Comparison of ENCODE assay signal across 16 cellular contexts in the genomic region with DNA sequence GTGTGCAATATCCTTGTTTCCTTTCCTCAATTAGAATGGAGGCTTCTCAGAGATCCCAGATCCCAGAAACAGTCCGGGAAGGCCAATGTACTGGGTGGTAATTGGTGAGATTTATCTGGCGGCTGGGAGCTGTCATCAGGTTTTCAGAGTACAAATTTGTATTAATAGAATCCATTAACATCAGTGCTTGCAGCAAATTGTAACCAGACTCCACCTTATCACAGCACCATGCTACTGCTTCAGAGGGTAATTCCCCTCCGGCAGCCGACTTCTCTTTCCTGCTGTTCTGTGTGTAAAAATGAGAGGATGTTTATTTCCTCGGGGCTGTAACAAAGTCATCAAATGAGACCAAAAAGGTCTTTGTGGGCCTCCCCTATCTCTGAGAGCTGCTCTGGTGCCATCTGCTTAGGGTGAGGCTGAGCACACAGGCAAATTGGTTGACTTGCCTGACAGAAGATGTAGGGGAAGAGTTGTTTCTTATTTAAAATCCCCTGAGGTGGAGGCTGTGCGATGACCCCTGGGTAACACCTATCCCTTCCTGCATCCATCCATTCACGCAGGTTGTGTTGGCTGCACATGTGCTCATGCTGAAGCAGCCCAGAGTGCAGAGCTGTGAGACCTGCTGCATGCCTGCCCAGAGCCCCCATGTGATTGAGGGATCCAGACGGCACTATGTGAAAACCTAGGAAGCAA. TPM values are rescaled to one million over a fixed set of nuclear protein-coding genes. Genes with fewer than 3 reads are reported as not detected.
DNase-seq lines count a peak whose midpoint lies in the region; ATAC-seq and TF ChIP-seq lines count a peak whose summit lies in the region.
"Had no signal": no experiment of that assay in that cellular context is flagged by ENCODE, and none has a peak within 500 bp of the region (broad histone marks: within the 10 kb centered on the region; RNA-seq: fewer than 3 reads in every experiment).

No MANE protein-coding gene starts in this region.

- CTCF ChIA-PET in activated CD4-positive, alpha-beta T cell treated with anti-CD3 and anti-CD28 coated beads for 36 hours (lab: Charles Lee), result interaction anchor here (0.6 to 1.1 kb wide), 2 partner anchors 32 to 83 kb away, joined by 3 read pairs; no protein-coding TSS in a partner anchor

- H3K27ac ChIP-seq in gastroesophageal sphincter, result peak overlapping the region in 3 of 4 donors; percentile 65 to 84 (median 68)
- H3K27ac ChIP-seq: colonic mucosa had no signal

- H3K4me1 Mint-ChIP-seq in activated CD4-positive, alpha-beta T cell treated with anti-CD3 and anti-CD28 coated beads for 36 hours, result no peaks in the 10 kb centered on the region
- peaks cover 10% of the 10 kb centered on the region in 2 donors for H3K4me1 Mint-ChIP-seq in stimulated activated naive B cell treated with anti-CD40 and anti-IgM and Interleukin-4, amounts not matched to agents 10 μg/mL and 1 μg/mL and 100 μg/mL, for 72 hours
- H3K4me1 Mint-ChIP-seq: activated CD4-positive, alpha-beta T cell treated with anti-CD3 and anti-CD28 coated beads, Interleukin-2, amount 10 ng/mL, durations not matched to agents 7 days and 5 days had no signal

- TF ChIP-seq EP300 in gastroesophageal sphincter (IDR thresholded peaks at IDR 0.05), result no peak

- H3K27me3 Mint-ChIP-seq in activated CD4-positive, alpha-beta T cell treated with anti-CD3 and anti-CD28 coated beads for 36 hours, result peaks cover 22% of the 10 kb centered on the region
- H3K27me3 Mint-ChIP-seq in stimulated activated naive B cell treated with anti-CD40 and anti-IgM and Interleukin-4, amounts not matched to agents 10 μg/mL and 1 μg/mL and 100 μg/mL, for 72 hours, result peaks cover 6 to 20% of the 10 kb centered on the region in 2 donors

- H3K4me3 Mint-ChIP-seq in activated CD4-positive, alpha-beta T cell treated with anti-CD3 and anti-CD28 coated beads for 36 hours, result no peak overlapping the region
- H3K4me3 Mint-ChIP-seq in stimulated activated naive B cell treated with anti-CD40 and anti-IgM and Interleukin-4, amounts not matched to agents 10 μg/mL and 1 μg/mL and 100 μg/mL, for 72 hours, result no peak overlapping the region
- H3K4me3 Mint-ChIP-seq: activated CD4-positive, alpha-beta T cell treated with anti-CD3 and anti-CD28 coated beads, Interleukin-2, amount 10 ng/mL, durations not matched to agents 7 days and 5 days; neural crest cell had no signal

- H3K36me3 ChIP-seq in gastroesophageal sphincter, result no peaks in the 10 kb centered on the region
- H3K36me3 ChIP-seq: colonic mucosa had no signal

- peaks cover 11 to 86% (median 21%) of the 10 kb centered on the region in 3 donors for H3K4me1 ChIP-seq in gastroesophageal sphincter
- H3K4me1 ChIP-seq: colonic mucosa had no signal

- H3K27me3 ChIP-seq in gastroesophageal sphincter, result no peaks in the 10 kb centered on the region
- H3K27me3 ChIP-seq: colonic mucosa had no signal

- intact Hi-C loops in activated CD4-positive, alpha-beta T cell treated with anti-CD3 and anti-CD28 coated beads for 36 hours (cut with DNase I, micrococcal nuclease), result no loop called here

- H3K9me3 Mint-ChIP-seq in activated CD4-positive, alpha-beta T cell treated with anti-CD3 and anti-CD28 coated beads for 36 hours (ENCODE audit: low read depth), result no peaks in the 10 kb centered on the region
- H3K9me3 Mint-ChIP-seq in stimulated activated naive B cell treated with anti-CD40 and anti-IgM and Interleukin-4, amounts not matched to agents 10 μg/mL and 1 μg/mL and 100 μg/mL, for 72 hours, result no peaks in the 10 kb centered on the region
- H3K9me3 Mint-ChIP-seq: activated CD4-positive, alpha-beta T cell treated with anti-CD3 and anti-CD28 coated beads, Interleukin-2, amount 10 ng/mL, durations not matched to agents 7 days and 5 days; neural crest cell had no signal

- H3K36me3 Mint-ChIP-seq in activated CD4-positive, alpha-beta T cell treated with anti-CD3 and anti-CD28 coated beads for 36 hours (ENCODE audit: low read depth), result no peaks in the 10 kb centered on the region
- H3K36me3 Mint-ChIP-seq in stimulated activated naive B cell treated with anti-CD40 and anti-IgM and Interleukin-4, amounts not matched to agents 10 μg/mL and 1 μg/mL and 100 μg/mL, for 72 hours, result no peaks in the 10 kb centered on the region

- TF ChIP-seq POLR2A in gastroesophageal sphincter (IDR thresholded peaks at IDR 0.05), result no peak

- DNase-seq in activated CD4-positive, alpha-beta T cell treated with anti-CD3 and anti-CD28 coated beads for 36 hours, result no peak
- DNase-seq in activated CD4-positive, alpha-beta T cell treated with anti-CD3 and anti-CD28 coated beads, Interleukin-2, amount 50 U/mL, for 4 hours, result no peak
- DNase-seq in NCI-H69 (lab: John Stamatoyannopoulos, UW), result peak; percentile 96
- peak; percentile 35 for DNase-seq in stimulated activated naive B cell treated with anti-CD40 and anti-IgM and Interleukin-4, amounts not matched to agents 10 μg/mL and 1 μg/mL and 100 μg/mL, for 72 hours
- DNase-seq in CD1c-positive myeloid dendritic cell (ENCODE audit: extremely low spot score), result no peak
- no peak for DNase-seq in T-helper 1 cell
- DNase-seq: activated CD4-positive, alpha-beta T cell treated with anti-CD3 and anti-CD28 coated beads, Interleukin-2, amount 10 ng/mL, durations not matched to agents 7 days and 5 days; activated T-cell treated with anti-CD3 and anti-CD28 coated beads, Interleukin-2, amount 50 U/mL, for 48 hours; colonic mucosa; mammary epithelial cell; stimulated activated naive CD4-positive, alpha-beta T cell treated with Interleukin-2 at 50 U/mL for 16 hours had no signal

- POLR2A ChIA-PET in activated CD4-positive, alpha-beta T cell treated with anti-CD3 and anti-CD28 coated beads for 36 hours (lab: Charles Lee), result interaction anchor here (0.6 kb wide), 1 partner anchor 1458 kb away, joined by 4 read pairs; no protein-coding TSS in a partner anchor

- ATAC-seq in activated CD4-positive, alpha-beta T cell treated with anti-CD3 and anti-CD28 coated beads for 36 hours, result peak; percentile 42
- ATAC-seq in gastroesophageal sphincter (no peak), GM19452 (IDR thresholded peaks at IDR 0.05; ENCODE audit: unreplicated experiment) (no peak)
- ATAC-seq in stimulated activated naive B cell treated with anti-CD40 and anti-IgM and Interleukin-4, amounts not matched to agents 10 μg/mL and 1 μg/mL and 100 μg/mL, for 72 hours (replicated peaks), result peak; percentile 96 to 97
- ATAC-seq: HepG2, sciatic nerve had no signal

- no peak for TF ChIP-seq CTCF in gastroesophageal sphincter (IDR thresholded peaks at IDR 0.05)

- 35 to 80% methylated on average over 1 to 7 of the region's 8 CpGs for WGBS in gastroesophageal sphincter (ENCODE audit: low coverage in 1 of 2), 2 donors

- no peak overlapping the region for H3K4me3 ChIP-seq in gastroesophageal sphincter
- H3K4me3 ChIP-seq: colonic mucosa had no signal

- H3K27ac Mint-ChIP-seq in activated CD4-positive, alpha-beta T cell treated with anti-CD3 and anti-CD28 coated beads for 36 hours, result no peak overlapping the region
- no peak overlapping the region for H3K27ac Mint-ChIP-seq in stimulated activated naive B cell treated with anti-CD40 and anti-IgM and Interleukin-4, amounts not matched to agents 10 μg/mL and 1 μg/mL and 100 μg/mL, for 72 hours
- H3K27ac Mint-ChIP-seq: activated CD4-positive, alpha-beta T cell treated with anti-CD3 and anti-CD28 coated beads, Interleukin-2, amount 10 ng/mL, durations not matched to agents 7 days and 5 days had no signal

- H3K9me3 ChIP-seq in gastroesophageal sphincter, result no peaks in the 10 kb centered on the region
- H3K9me3 ChIP-seq: colonic mucosa had no signal

RNA-seq across cellular contexts. Expression of a gene that starts 19.2 kb away (rescaled TPM):
- under 1 TPM; 0.33 to 0.48 TPM for total RNA-seq in activated CD4-positive, alpha-beta T cell treated with anti-CD3 and anti-CD28 coated beads for 36 hours
- total RNA-seq in gastroesophageal sphincter, result 100 to 1,000 TPM in 1 of 4 donors, 10 to 100 TPM in 3; 39.0 to 121 (median 54.5) TPM
- total RNA-seq: HepG2 had no signal

Comparison
In these comparisons a context has a peak if more than half of its experiments do, and no peak if none do; other contexts are left out.
1. ATAC-seq: peak in activated CD4-positive, alpha-beta T cell treated with anti-CD3 and anti-CD28 coated beads for 36 hours (single experiment) and stimulated activated naive B cell treated with anti-CD40 and anti-IgM and Interleukin-4, amounts not matched to agents 10 μg/mL and 1 μg/mL and 100 μg/mL, for 72 hours (2 of 2); none in gastroesophageal sphincter (single experiment) and GM19452 (single experiment).
2. DNase-seq: peak in NCI-H69 (single experiment) and stimulated activated naive B cell treated with anti-CD40 and anti-IgM and Interleukin-4, amounts not matched to agents 10 μg/mL and 1 μg/mL and 100 μg/mL, for 72 hours (single experiment); none in activated CD4-positive, alpha-beta T cell treated with anti-CD3 and anti-CD28 coated beads for 36 hours (single experiment), activated CD4-positive, alpha-beta T cell treated with anti-CD3 and anti-CD28 coated beads, Interleukin-2, amount 50 U/mL, for 4 hours (0 of 2), CD1c-positive myeloid dendritic cell (single experiment) and T-helper 1 cell (0 of 5).
3. RNA of a gene that starts 19.2 kb away (total RNA-seq): 39.0 to 121 TPM in gastroesophageal sphincter; 0.33 to 0.48 TPM in activated CD4-positive, alpha-beta T cell treated with anti-CD3 and anti-CD28 coated beads for 36 hours; every median in the first group is over 10 times any median in the second.